ENCODE assay signal across 1 cellular context in genomic region chr11:118610220-118610772, GRCh38.
TF ChIP-seq lines count a peak whose summit lies in the region.

No MANE protein-coding gene starts in this region.

TF ChIP-seq in endothelial cell of umbilical vein, 7 proteins besides CTCF, POLR2A, EP300 and RAD21:
- TF ChIP-seq MYC (IDR thresholded peaks at IDR 0.05; ENCODE audit: low read depth, low read length) = no peak
- no peak for TF ChIP-seq FOS (IDR thresholded peaks at IDR 0.05; ENCODE audit: borderline replicate concordance, insufficient read depth, low read length)
- no peak for TF ChIP-seq EZH2 (IDR thresholded peaks at IDR 0.05; ENCODE audit: borderline replicate concordance, low read depth, low read length, severe bottlenecking)
- TF ChIP-seq GATA2 (IDR thresholded peaks at IDR 0.05; ENCODE audit: insufficient read depth, insufficient read length, low read depth, low read length) = no peak
- TF ChIP-seq POLR2AphosphoS5 (IDR thresholded peaks at IDR 0.05; ENCODE audit: insufficient read depth, low read depth, low read length) = no peak
